Comparison of ENCODE assay signal across 1 cellular context in genomic region chr12:6534158-6534913, GRCh38.
A peak's percentile ranks its signal among the peaks of the same experiment; 100 is the strongest.
TF ChIP-seq lines count a peak whose summit lies in the region.

Gene GAPDH (plus strand): TSS chr12:6534517. CDS start chr12:6534833, 316 bp downstream.

TF ChIP-seq in HEK293, 187 proteins besides CTCF, POLR2A, EP300 and RAD21 (continued from another document and continues in another):
- TF ChIP-seq KLF10 (tag by site-specific recombination; IDR thresholded peaks at IDR 0.05) (peak; percentile 91), ZNF239 (tag by site-specific recombination; IDR thresholded peaks at IDR 0.05) (no peak; the same call in 1 of the 2 replicates), ZNF660 (tag by site-specific recombination; IDR thresholded peaks at IDR 0.05) (peak; percentile 91), PRDM6 (tag by site-specific recombination; IDR thresholded peaks at IDR 0.05) (no peak), ZNF585B (tag by site-specific recombination; IDR thresholded peaks at IDR 0.05) (peak; percentile 16; the same call in 1 of the 2 replicates), ZBTB7A (tag by site-specific recombination; IDR thresholded peaks at IDR 0.05; ENCODE audit: low read depth) (no peak), ZIC2 (tag by site-specific recombination; IDR thresholded peaks at IDR 0.05) (no peak; the same call in 1 of the 2 replicates), ZNF768 (tag by site-specific recombination; IDR thresholded peaks at IDR 0.05) (no peak), IKZF3 (tag by site-specific recombination; IDR thresholded peaks at IDR 0.05) (no peak; the same call in 1 of the 2 replicates), ZBTB44 (tag by site-specific recombination; IDR thresholded peaks at IDR 0.05) (0 out of 2 replicates have a peak, but pooled peaks have one; percentile 3), ZNF248 (tag by site-specific recombination; IDR thresholded peaks at IDR 0.05) (no peak), ZNF404 (tag by site-specific recombination; IDR thresholded peaks at IDR 0.05) (no peak), ZNF335 (tag by site-specific recombination; conservative IDR thresholded peaks at IDR 0.05) (peak; percentile 66), ZNF555 (tag by site-specific recombination; conservative IDR thresholded peaks at IDR 0.05) (no peak), ZNF449 (tag by site-specific recombination; IDR thresholded peaks at IDR 0.05) (peak; percentile 54; the same call in 1 of the 2 replicates), ZNF830 (tag by site-specific recombination; IDR thresholded peaks at IDR 0.05; ENCODE audit: low read depth) (no peak), ZFP69B (tag by site-specific recombination; IDR thresholded peaks at IDR 0.05) (peak; percentile 100), BCL11A (tag by site-specific recombination; IDR thresholded peaks at IDR 0.05; ENCODE audit: low read depth) (0 out of 2 replicates have a peak, but pooled peaks have one; percentile 6), ZNF10 (tag by site-specific recombination; IDR thresholded peaks at IDR 0.05) (peak; percentile 10; the same call in 1 of the 2 replicates), ZNF560 (tag by site-specific recombination; IDR thresholded peaks at IDR 0.05; ENCODE audit: borderline replicate concordance) (no peak), ZNF621 (tag by site-specific recombination; IDR thresholded peaks at IDR 0.05) (no peak), TCF7L2 (IDR thresholded peaks at IDR 0.05; ENCODE audit: borderline replicate concordance, low read depth, low read length) (no peak), ZNF747 (tag by site-specific recombination; IDR thresholded peaks at IDR 0.05) (no peak), ZNF777 (tag by site-specific recombination; IDR thresholded peaks at IDR 0.05; ENCODE audit: borderline replicate concordance) (peak; percentile 99), AEBP2 (tag by site-specific recombination; IDR thresholded peaks at IDR 0.05; ENCODE audit: borderline replicate concordance) (no peak), OSR2 (tag by site-specific recombination; IDR thresholded peaks at IDR 0.05) (no peak; the same call in 1 of the 2 replicates), ZBTB10 (tag by site-specific recombination; IDR thresholded peaks at IDR 0.05) (peak; percentile 74; the same call in 1 of the 2 replicates)
- TF ChIP-seq, protein P1, sequence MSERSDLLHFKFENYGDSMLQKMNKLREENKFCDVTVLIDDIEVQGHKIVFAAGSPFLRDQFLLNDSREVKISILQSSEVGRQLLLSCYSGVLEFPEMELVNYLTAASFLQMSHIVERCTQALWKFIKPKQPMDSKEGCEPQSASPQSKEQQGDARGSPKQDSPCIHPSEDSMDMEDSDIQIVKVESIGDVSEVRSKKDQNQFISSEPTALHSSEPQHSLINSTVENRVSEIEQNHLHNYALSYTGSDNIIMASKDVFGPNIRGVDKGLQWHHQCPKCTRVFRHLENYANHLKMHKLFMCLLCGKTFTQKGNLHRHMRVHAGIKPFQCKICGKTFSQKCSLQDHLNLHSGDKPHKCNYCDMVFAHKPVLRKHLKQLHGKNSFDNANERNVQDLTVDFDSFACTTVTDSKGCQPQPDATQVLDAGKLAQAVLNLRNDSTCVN (tag by site-specific recombination; optimal IDR thresholded peaks at IDR 0.05), result peak; percentile 65
- TF ChIP-seq, protein P2, sequence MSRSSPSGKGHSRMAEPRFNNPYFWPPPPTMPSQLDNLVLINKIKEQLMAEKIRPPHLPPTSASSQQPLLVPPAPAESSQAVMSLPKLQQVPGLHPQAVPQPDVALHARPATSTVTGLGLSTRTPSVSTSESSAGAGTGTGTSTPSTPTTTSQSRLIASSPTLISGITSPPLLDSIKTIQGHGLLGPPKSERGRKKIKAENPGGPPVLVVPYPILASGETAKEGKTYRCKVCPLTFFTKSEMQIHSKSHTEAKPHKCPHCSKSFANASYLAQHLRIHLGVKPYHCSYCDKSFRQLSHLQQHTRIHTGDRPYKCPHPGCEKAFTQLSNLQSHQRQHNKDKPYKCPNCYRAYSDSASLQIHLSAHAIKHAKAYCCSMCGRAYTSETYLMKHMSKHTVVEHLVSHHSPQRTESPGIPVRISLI (tag by site-specific recombination; IDR thresholded peaks at IDR 0.05), result peak; percentile 99
- TF ChIP-seq, protein P3, sequence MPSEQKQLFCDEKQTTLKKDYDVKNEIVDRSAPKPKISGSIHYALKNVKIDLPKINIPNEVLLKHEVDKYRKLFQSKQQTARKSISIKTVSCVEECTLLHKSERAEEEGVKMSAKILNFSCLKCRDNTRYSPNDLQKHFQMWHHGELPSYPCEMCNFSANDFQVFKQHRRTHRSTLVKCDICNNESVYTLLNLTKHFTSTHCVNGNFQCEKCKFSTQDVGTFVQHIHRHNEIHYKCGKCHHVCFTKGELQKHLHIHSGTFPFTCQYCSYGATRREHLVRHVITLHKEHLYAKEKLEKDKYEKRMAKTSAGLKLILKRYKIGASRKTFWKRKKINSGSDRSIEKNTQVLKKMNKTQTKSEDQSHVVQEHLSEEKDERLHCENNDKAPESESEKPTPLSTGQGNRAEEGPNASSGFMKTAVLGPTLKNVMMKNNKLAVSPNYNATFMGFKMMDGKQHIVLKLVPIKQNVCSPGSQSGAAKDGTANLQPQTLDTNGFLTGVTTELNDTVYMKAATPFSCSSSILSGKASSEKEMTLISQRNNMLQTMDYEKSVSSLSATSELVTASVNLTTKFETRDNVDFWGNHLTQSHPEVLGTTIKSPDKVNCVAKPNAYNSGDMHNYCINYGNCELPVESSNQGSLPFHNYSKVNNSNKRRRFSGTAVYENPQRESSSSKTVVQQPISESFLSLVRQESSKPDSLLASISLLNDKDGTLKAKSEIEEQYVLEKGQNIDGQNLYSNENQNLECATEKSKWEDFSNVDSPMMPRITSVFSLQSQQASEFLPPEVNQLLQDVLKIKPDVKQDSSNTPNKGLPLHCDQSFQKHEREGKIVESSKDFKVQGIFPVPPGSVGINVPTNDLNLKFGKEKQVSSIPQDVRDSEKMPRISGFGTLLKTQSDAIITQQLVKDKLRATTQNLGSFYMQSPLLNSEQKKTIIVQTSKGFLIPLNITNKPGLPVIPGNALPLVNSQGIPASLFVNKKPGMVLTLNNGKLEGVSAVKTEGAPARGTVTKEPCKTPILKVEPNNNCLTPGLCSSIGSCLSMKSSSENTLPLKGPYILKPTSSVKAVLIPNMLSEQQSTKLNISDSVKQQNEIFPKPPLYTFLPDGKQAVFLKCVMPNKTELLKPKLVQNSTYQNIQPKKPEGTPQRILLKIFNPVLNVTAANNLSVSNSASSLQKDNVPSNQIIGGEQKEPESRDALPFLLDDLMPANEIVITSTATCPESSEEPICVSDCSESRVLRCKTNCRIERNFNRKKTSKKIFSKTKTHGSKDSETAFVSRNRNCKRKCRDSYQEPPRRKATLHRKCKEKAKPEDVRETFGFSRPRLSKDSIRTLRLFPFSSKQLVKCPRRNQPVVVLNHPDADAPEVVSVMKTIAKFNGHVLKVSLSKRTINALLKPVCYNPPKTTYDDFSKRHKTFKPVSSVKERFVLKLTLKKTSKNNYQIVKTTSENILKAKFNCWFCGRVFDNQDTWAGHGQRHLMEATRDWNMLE (tag by site-specific recombination; conservative IDR thresholded peaks at IDR 0.05; ENCODE audit: low read depth), result no peak
- TF ChIP-seq, protein P4, sequence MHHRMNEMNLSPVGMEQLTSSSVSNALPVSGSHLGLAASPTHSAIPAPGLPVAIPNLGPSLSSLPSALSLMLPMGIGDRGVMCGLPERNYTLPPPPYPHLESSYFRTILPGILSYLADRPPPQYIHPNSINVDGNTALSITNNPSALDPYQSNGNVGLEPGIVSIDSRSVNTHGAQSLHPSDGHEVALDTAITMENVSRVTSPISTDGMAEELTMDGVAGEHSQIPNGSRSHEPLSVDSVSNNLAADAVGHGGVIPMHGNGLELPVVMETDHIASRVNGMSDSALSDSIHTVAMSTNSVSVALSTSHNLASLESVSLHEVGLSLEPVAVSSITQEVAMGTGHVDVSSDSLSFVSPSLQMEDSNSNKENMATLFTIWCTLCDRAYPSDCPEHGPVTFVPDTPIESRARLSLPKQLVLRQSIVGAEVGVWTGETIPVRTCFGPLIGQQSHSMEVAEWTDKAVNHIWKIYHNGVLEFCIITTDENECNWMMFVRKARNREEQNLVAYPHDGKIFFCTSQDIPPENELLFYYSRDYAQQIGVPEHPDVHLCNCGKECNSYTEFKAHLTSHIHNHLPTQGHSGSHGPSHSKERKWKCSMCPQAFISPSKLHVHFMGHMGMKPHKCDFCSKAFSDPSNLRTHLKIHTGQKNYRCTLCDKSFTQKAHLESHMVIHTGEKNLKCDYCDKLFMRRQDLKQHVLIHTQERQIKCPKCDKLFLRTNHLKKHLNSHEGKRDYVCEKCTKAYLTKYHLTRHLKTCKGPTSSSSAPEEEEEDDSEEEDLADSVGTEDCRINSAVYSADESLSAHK (tag by site-specific recombination; IDR thresholded peaks at IDR 0.05), result peak; percentile 8
